Comparison of ENCODE assay signal across 7 cellular contexts in genomic region chr6:7143161-7143974, GRCh38. TPM values are rescaled to one million over a fixed set of nuclear protein-coding genes. Genes with fewer than 3 reads are reported as not detected.
DNase-seq lines count a peak whose midpoint lies in the region; ATAC-seq and TF ChIP-seq lines count a peak whose summit lies in the region.

No MANE protein-coding gene starts in this region.

- H3K18ac ChIP-seq in trophoblast cell (ENCODE audit: low read length) = no peak overlapping the region

- H2BK12ac ChIP-seq in trophoblast cell (ENCODE audit: low read length) = no peak overlapping the region

- DNase-seq in GM23248 (peak; percentile 68), NCI-H2171 (lab: John Stamatoyannopoulos, UW) (peak; percentile 52), trophoblast cell (peak in 1 of 2 donors; percentile 32), NCI-H1930 (lab: John Stamatoyannopoulos, UW) (no peak), PC-9 (no peak)

- H4K12ac ChIP-seq in trophoblast cell (ENCODE audit: low read depth, low read length) = no peak overlapping the region

- H3K27me3 ChIP-seq in GM23248 (replicated peaks; ENCODE audit: insufficient read depth) (no peaks in the 10 kb centered on the region), trophoblast cell (ENCODE audit: insufficient read depth, low read length) (no peaks in the 10 kb centered on the region), PC-9 (ENCODE audit: insufficient read depth, low read depth) (no peaks in the 10 kb centered on the region)

- H4K91ac ChIP-seq in trophoblast cell (ENCODE audit: low read depth, low read length) = no peak overlapping the region

- no peak overlapping the region for H3K23ac ChIP-seq in trophoblast cell (ENCODE audit: low read length)

- no peak for TF ChIP-seq CTCF in PC-9 (conservative IDR thresholded peaks at IDR 0.05)

- H3K4me3 ChIP-seq in GM23248 (no peak overlapping the region), trophoblast cell (ENCODE audit: low read depth, low read length) (no peak overlapping the region), PC-9 (no peak overlapping the region)

- H2BK5ac ChIP-seq in trophoblast cell (ENCODE audit: low read depth, low read length, poor library complexity) = no peak overlapping the region

- intact Hi-C loops in PC-9 (cut with micrococcal nuclease; ENCODE audit: unreplicated experiment) = no loop called here

- H3K9me2 ChIP-seq in GM23248 (ENCODE audit: insufficient read depth) = no peaks in the 10 kb centered on the region
- H3K9me2 ChIP-seq in PC-9 (ENCODE audit: insufficient read depth) = no peaks in the 10 kb centered on the region

- CTCF ChIA-PET in PC-9 (lab: Charles Lee) = no interaction called here

- H3K9ac ChIP-seq in GM23248 (no peak overlapping the region), trophoblast cell (ENCODE audit: low read length) (no peak overlapping the region)

- no peak overlapping the region for H2AK5ac ChIP-seq in trophoblast cell (ENCODE audit: low read length)

- H3K9me3 ChIP-seq in GM23248 (ENCODE audit: low read depth) (no peaks in the 10 kb centered on the region), trophoblast cell (ENCODE audit: insufficient read depth, low read depth, low read length) (no peaks in the 10 kb centered on the region), PC-9 (ENCODE audit: insufficient read depth, low read depth) (no peaks in the 10 kb centered on the region)

- H3K4me1 ChIP-seq in GM23248 (ENCODE audit: insufficient read depth) (peaks cover 62% of the 10 kb centered on the region), trophoblast cell (ENCODE audit: control insufficient read depth in 1 of 2, insufficient read depth in 2 of 2, low read length in 2 of 2) (peaks cover 22 to 39% of the 10 kb centered on the region in 2 experiments), PC-9 (replicated peaks; ENCODE audit: insufficient read depth) (peaks cover 87% of the 10 kb centered on the region)

- peak overlapping the region; percentile 26 for H3K4ac ChIP-seq in trophoblast cell (ENCODE audit: low read depth, low read length)

- no peak overlapping the region for H3K4me2 ChIP-seq in GM23248 (ENCODE audit: unreplicated experiment)
- H3K4me2 ChIP-seq in trophoblast cell (ENCODE audit: low read length) = no peak overlapping the region
- no peak overlapping the region for H3K4me2 ChIP-seq in PC-9

- H3F3A ChIP-seq in GM23248 (ENCODE audit: insufficient read depth) = peaks cover 56% of the 10 kb centered on the region
- peaks cover 26% of the 10 kb centered on the region; the same call in 1 of the 2 replicates for H3F3A ChIP-seq in PC-9 (ENCODE audit: insufficient read depth, low read depth)

- no peak for ATAC-seq in GM21723 (IDR thresholded peaks at IDR 0.05; ENCODE audit: unreplicated experiment)

- H3K27ac ChIP-seq in GM23248 (peak overlapping the region; percentile 76; the same call in 1 of the 2 replicates), cingulate gyrus (ENCODE audit: low read depth, low read length) (peak overlapping the region; percentile 73), trophoblast cell (ENCODE audit: low read depth, low read length) (peak overlapping the region; percentile 3), PC-9 (no peak overlapping the region)

- no peak overlapping the region for H3K14ac ChIP-seq in trophoblast cell (ENCODE audit: low read length)

- no peaks in the 10 kb centered on the region for H4K20me1 ChIP-seq in GM23248 (ENCODE audit: insufficient read depth)
- H4K20me1 ChIP-seq in PC-9 (ENCODE audit: insufficient read depth) = 0 out of 2 replicates have a peak, but pooled peaks cover 3% of the 10 kb centered on the region

- in situ Hi-C loops in GM23248 (cut with MboI) = no loop called here

- peaks cover 96% of the 10 kb centered on the region for H3K79me2 ChIP-seq in GM23248 (ENCODE audit: insufficient read depth)
- H3K79me2 ChIP-seq in trophoblast cell (ENCODE audit: control insufficient read depth, insufficient read depth, low read length, poor library complexity) = peaks cover 34% of the 10 kb centered on the region
- H3K79me2 ChIP-seq in PC-9 (ENCODE audit: low read depth) = peaks cover 89% of the 10 kb centered on the region

- no peak overlapping the region for H4K8ac ChIP-seq in trophoblast cell (ENCODE audit: low read depth, low read length)

- H2BK120ac ChIP-seq in trophoblast cell (ENCODE audit: insufficient read depth, low read length, poor library complexity) = no peak overlapping the region

- no TSS peak for BruUV-seq in PC-9 (replicated peaks; lab: Mats Ljungman, UMichigan)

- H3K36me3 ChIP-seq in GM23248 (ENCODE audit: low read depth) (no peaks in the 10 kb centered on the region), trophoblast cell (ENCODE audit: control insufficient read depth in 1 of 2, insufficient read depth in 2 of 2, low read length in 2 of 2) (peaks cover 3 to 5% of the 10 kb centered on the region in 2 experiments), PC-9 (ENCODE audit: low read depth) (no peaks in the 10 kb centered on the region)

- H3K79me1 ChIP-seq in trophoblast cell (ENCODE audit: low read length) = peaks cover 39% of the 10 kb centered on the region

- H2AFZ ChIP-seq in GM23248 (no peak overlapping the region), trophoblast cell (ENCODE audit: insufficient read depth, low read length, poor library complexity) (no peak overlapping the region), PC-9 (no peak overlapping the region)

- 47 to 53% methylated on average over 11 of the region's 11 CpGs for WGBS in GM23248 (ENCODE audit: low coverage in 1 of 2, low lambda C conversion rate in 2 of 2, missing lambda C conversion rate in 2 of 2), 2 experiments
- WGBS in trophoblast cell (ENCODE audit: extremely low coverage, insufficient coverage, insufficient read length) = no CpG with 5 or more reads among the region's 11 CpGs

- POLR2A ChIA-PET in PC-9 (lab: Charles Lee; ENCODE audit: unreplicated experiment) = no interaction called here

RNA-seq across cellular contexts. Expression of gene RREB1, which starts 35.6 kb away (rescaled TPM):
- 9.4 and 12.4 TPM in 2 replicates for total RNA-seq in GM23248 (2014; rRNA removed; shearing (Covaris generic))
- 6.4 and 7.5 TPM in 2 replicates for polyA plus RNA-seq in GM23248 (2016; fragmentation: Nextera tagmentation; extraction: Ambion mirVana)
- 45.6 and 46.8 TPM in 2 replicates for polyA plus RNA-seq in trophoblast cell (2013)
- total RNA-seq in PC-9 (2021) = 29.2 and 38.4 TPM in 2 replicates

Comparison
In these comparisons a context has a peak if more than half of its experiments do, and no peak if none do; other contexts are left out.
1. DNase-seq: peak in GM23248 (single experiment) and NCI-H2171 (single experiment); none in NCI-H1930 (0 of 2) and PC-9 (0 of 2).